Comparison of ENCODE assay signal across 21 cellular contexts in the genomic region with DNA sequence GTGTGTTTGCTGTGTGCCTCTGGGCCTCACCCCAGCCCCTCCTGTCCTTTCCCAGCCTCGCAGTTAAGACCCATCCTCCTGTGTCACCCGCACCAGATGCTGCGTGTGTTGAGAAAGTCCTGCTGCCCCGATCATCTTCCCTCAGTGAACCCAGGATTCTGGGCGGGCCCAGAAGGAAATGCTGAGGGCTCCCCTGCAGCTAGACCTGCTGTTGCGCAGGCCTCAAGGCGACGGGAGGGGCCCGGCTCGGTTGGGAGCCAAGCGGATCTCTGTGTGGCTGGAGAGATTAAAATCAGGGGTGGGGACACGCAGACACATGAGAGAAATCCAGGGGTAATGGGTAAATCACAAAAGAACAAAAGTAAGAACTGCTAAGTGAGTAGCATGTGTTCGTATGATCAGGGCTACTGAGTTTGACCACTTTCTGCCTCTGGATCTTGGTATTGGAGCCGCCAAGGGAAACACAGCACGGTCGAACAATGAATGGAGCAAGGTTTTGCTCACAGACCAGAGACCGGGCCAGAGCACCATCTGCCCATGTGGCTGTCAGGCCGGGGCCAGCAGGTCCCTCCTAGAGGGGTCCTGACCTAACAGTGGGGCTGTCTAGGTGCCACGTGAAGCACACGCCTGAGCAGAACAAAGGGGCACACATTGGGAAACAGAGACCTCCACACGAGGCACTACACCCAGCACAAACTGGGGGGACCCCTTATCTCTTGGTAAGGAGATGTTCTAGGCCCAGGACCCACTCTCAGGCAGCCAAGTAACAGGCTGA. TPM values are rescaled to one million over a fixed set of nuclear protein-coding genes. Genes with fewer than 3 reads are reported as not detected.
DNase-seq lines count a peak whose midpoint lies in the region; ATAC-seq and TF ChIP-seq lines count a peak whose summit lies in the region.
"Had no signal": no experiment of that assay in that cellular context is flagged by ENCODE, and none has a peak within 500 bp of the region (broad histone marks: within the 10 kb centered on the region; RNA-seq: fewer than 3 reads in every experiment).

No MANE protein-coding gene starts in this region.

- no peaks in the 10 kb centered on the region for H3K79me2 ChIP-seq in osteoblast (ENCODE audit: insufficient read depth, low read length)

- peak overlapping the region; percentile 21 for H3K4me3 Mint-ChIP-seq in endothelial cell (ENCODE audit: unreplicated experiment)
- H3K4me3 Mint-ChIP-seq: HFFc6 had no signal

- H3K9ac ChIP-seq in subcutaneous abdominal adipose tissue (ENCODE audit: low read length in 5 of 5), result no peak overlapping the region
- H3K9ac ChIP-seq: GM23248 had no signal

- no peak for TF ChIP-seq CTCF in WERI-Rb-1 (IDR thresholded peaks at IDR 0.05; ENCODE audit: low read depth, low read length)
- TF ChIP-seq CTCF in endothelial cell (IDR thresholded peaks at IDR 0.05; ENCODE audit: unreplicated experiment), result no peak
- TF ChIP-seq CTCF in osteoblast (IDR thresholded peaks at IDR 0.05; ENCODE audit: extremely low read depth, low read depth, low read length), result no peak

- H3K4me1 ChIP-seq in osteoblast (ENCODE audit: insufficient read depth, low read length) (no peaks in the 10 kb centered on the region), subcutaneous abdominal adipose tissue (ENCODE audit: control insufficient read depth in 5 of 5, insufficient read depth in 5 of 5, low read length in 5 of 5) (no peaks in the 10 kb centered on the region)
- H3K4me1 ChIP-seq: HAP-1 had no signal

- no peak overlapping the region for H2AFZ ChIP-seq in osteoblast (ENCODE audit: low read length)
- H2AFZ ChIP-seq: GM23248 had no signal

- peaks cover 45% of the 10 kb centered on the region for H3K9me3 Mint-ChIP-seq in endothelial cell (ENCODE audit: unreplicated experiment)

- H3K9me3 ChIP-seq in WERI-Rb-1 (ENCODE audit: severe bottlenecking) (no peaks in the 10 kb centered on the region), osteoblast (ENCODE audit: low read depth, low read length) (no peaks in the 10 kb centered on the region), subcutaneous abdominal adipose tissue (ENCODE audit: control insufficient read depth in 5 of 5, low read length in 5 of 5) (peaks cover 15 to 84% (median 73%) of the 10 kb centered on the region in 5 donors)
- H3K9me3 ChIP-seq: HAP-1 had no signal

- H3K4me2 ChIP-seq in osteoblast (ENCODE audit: insufficient read depth, low read length), result no peak overlapping the region

- H3K4me3 ChIP-seq in WERI-Rb-1 (ENCODE audit: low read depth, low read length) (no peak overlapping the region), osteoblast (ENCODE audit: insufficient read depth, low read length) (no peak overlapping the region), subcutaneous abdominal adipose tissue (ENCODE audit: low read depth in 1 of 5, low read length in 5 of 5) (peak overlapping the region in 3 of 5 donors; percentile 29 to 42 (median 31))
- H3K4me3 ChIP-seq: GM23248, HAP-1 had no signal

- no peaks in the 10 kb centered on the region for H3K4me1 Mint-ChIP-seq in endothelial cell (ENCODE audit: unreplicated experiment)
- H3K4me1 Mint-ChIP-seq: CD4-positive, alpha-beta memory T cell had no signal

- no peak for ATAC-seq in HG03196 (IDR thresholded peaks at IDR 0.05; ENCODE audit: unreplicated experiment)
- no peak for ATAC-seq in GM18517 (IDR thresholded peaks at IDR 0.05; ENCODE audit: unreplicated experiment)

- peak; percentile 93 for DNase-seq in WERI-Rb-1
- DNase-seq in endothelial cell (ENCODE audit: low spot score), result no peak
- DNase-seq in osteoblast (ENCODE audit: insufficient read length, low spot score, missing footprints), result peak; percentile 73
- DNase-seq in T1000 (lab: John Stamatoyannopoulos, UW), result no peak
- DNase-seq: C1 segment of cervical spinal cord; Calu3; CD4-positive, alpha-beta memory T cell; COR-L47; DMS53; DMS79 treated with DMSO at 0.1 percent for 48 hours; GF-D8; GM23248; HFFc6 had no signal

- H3K27ac Mint-ChIP-seq in endothelial cell (ENCODE audit: unreplicated experiment), result no peak overlapping the region
- H3K27ac Mint-ChIP-seq: CD4-positive, alpha-beta memory T cell; HFFc6 had no signal

- H3K27ac ChIP-seq in WERI-Rb-1, result peak overlapping the region; percentile 89
- H3K27ac ChIP-seq in osteoblast (ENCODE audit: low read depth, low read length), result no peak overlapping the region
- H3K27ac ChIP-seq in subcutaneous abdominal adipose tissue (ENCODE audit: low read depth, low read length), result no peak overlapping the region
- H3K27ac ChIP-seq: GM23248 had no signal

- H3K27me3 ChIP-seq in WERI-Rb-1 (ENCODE audit: insufficient read depth, low read depth, severe bottlenecking) (no peaks in the 10 kb centered on the region), osteoblast (ENCODE audit: insufficient read depth, low read length) (no peaks in the 10 kb centered on the region), subcutaneous abdominal adipose tissue (ENCODE audit: control insufficient read depth in 5 of 5, insufficient read depth in 4 of 5, low read length in 5 of 5) (peaks cover 0 to 6% (median 4%) of the 10 kb centered on the region in 5 donors)

- H3K27me3 Mint-ChIP-seq in endothelial cell (ENCODE audit: unreplicated experiment), result peaks cover 17% of the 10 kb centered on the region

- H3K36me3 ChIP-seq in WERI-Rb-1, result no peaks in the 10 kb centered on the region; the same call in 1 of the 2 replicates
- no peaks in the 10 kb centered on the region for H3K36me3 ChIP-seq in osteoblast (ENCODE audit: insufficient read depth, low read length)
- H3K36me3 ChIP-seq in subcutaneous abdominal adipose tissue (ENCODE audit: control insufficient read depth in 5 of 5, insufficient read depth in 5 of 5, low read length in 5 of 5), result no peaks in the 10 kb centered on the region
- H3K36me3 ChIP-seq: HAP-1 had no signal

- peaks cover 36% of the 10 kb centered on the region for H3K36me3 Mint-ChIP-seq in endothelial cell (ENCODE audit: low read depth, unreplicated experiment)

- no peaks in the 10 kb centered on the region for H4K20me1 ChIP-seq in osteoblast (ENCODE audit: insufficient read depth, low read length)

RNA-seq across cellular contexts. Expression of a gene that starts 7.1 kb away (rescaled TPM):
- total RNA-seq in endothelial cell (ENCODE audit: unreplicated experiment) (not detected), osteoblast (0.36 TPM in 1 of 2 replicates, not detected in the other)
- total RNA-seq: A172; Calu3; CD4-positive, alpha-beta memory T cell; Daoy; G401; GM23248; H4; HFFc6 had no signal

RNA-seq across cellular contexts. Expression of a gene that starts 18.1 kb away (rescaled TPM):
- total RNA-seq in endothelial cell (ENCODE audit: unreplicated experiment) (1.1 TPM), osteoblast (6.5 and 8.3 TPM in 2 replicates)
- total RNA-seq: A172, Calu3, G401, H4 had no signal

RNA-seq across cellular contexts. Expression of a gene that starts 38.3 kb away (rescaled TPM):
- 22.3 TPM for total RNA-seq in endothelial cell (ENCODE audit: unreplicated experiment)
- 16.3 and 17.4 TPM in 2 replicates for total RNA-seq in osteoblast
- total RNA-seq: A172 had no signal

RNA-seq across cellular contexts. Expression of a gene that starts 57.1 kb away (rescaled TPM):
- 47.7 TPM for total RNA-seq in endothelial cell (ENCODE audit: unreplicated experiment)
- 49.8 and 60.4 TPM in 2 replicates for total RNA-seq in osteoblast

Comparison
In these comparisons a context has a peak if more than half of its experiments do, and no peak if none do; other contexts are left out.
1. DNase-seq: peak in WERI-Rb-1 (single experiment) and osteoblast (single experiment); none in endothelial cell (single experiment) and T1000 (single experiment).
2. H3K4me3 ChIP-seq: peak in subcutaneous abdominal adipose tissue (3 of 5); none in WERI-Rb-1 (single experiment) and osteoblast (single experiment).